8 cellular contexts compared by ENCODE assay signal in the genomic region with DNA sequence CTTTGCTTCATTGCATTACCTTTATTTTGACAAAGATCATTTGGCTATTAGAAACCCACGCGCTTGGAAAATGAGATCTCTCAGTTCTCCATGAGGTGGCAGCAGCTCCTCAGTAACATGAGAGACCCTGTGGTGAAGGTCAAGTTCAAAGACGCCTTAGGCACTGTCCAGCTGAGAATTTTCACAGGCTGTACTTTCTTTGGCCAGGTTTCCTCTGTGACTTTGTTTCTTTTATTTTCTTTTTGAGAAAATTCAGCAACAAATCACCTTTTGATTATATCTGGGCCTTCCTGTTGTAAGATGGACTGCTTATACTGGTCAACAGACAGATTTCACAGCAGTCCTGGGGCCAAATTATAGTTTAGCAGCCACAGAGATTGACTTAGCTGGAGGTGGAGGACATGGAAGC.
DNase-seq lines count a peak whose midpoint lies in the region; ATAC-seq and TF ChIP-seq lines count a peak whose summit lies in the region.

No MANE protein-coding gene starts in this region.

- TF ChIP-seq CTCF in Loucy (conservative IDR thresholded peaks at IDR 0.05; ENCODE audit: low read length) (peak; percentile 93), WI38 (IDR thresholded peaks at IDR 0.05; ENCODE audit: low read depth, low read length) (peak; percentile 60), fibroblast of pulmonary artery (IDR thresholded peaks at IDR 0.05; ENCODE audit: low read length, missing control alignments) (peak; percentile 64), neutrophil (IDR thresholded peaks at IDR 0.05) (peak; percentile 49)

- peak; percentile 2 to 50 for DNase-seq in NCI-H524 (lab: John Stamatoyannopoulos, UW)
- DNase-seq in NCI-H524 treated with DMSO at 0.1 percent for 48 hours (lab: John Stamatoyannopoulos, UW): no peak
- peak; percentile 61 for DNase-seq in fibroblast of pulmonary artery (ENCODE audit: low read depth)
- DNase-seq in GF-D8 (lab: John Stamatoyannopoulos, UW): no peak

- H3K9me3 ChIP-seq in Loucy (ENCODE audit: insufficient read depth, low read depth, low read length) (no peaks in the 10 kb centered on the region), neutrophil (no peaks in the 10 kb centered on the region)

- H3K4me1 ChIP-seq in Loucy (ENCODE audit: insufficient read depth, low read length, poor library complexity, severe bottlenecking): no peaks in the 10 kb centered on the region
- no peaks in the 10 kb centered on the region for H3K4me1 ChIP-seq in neutrophil (ENCODE audit: control insufficient read depth in 1 of 2, insufficient read depth in 1 of 2, low read depth in 1 of 2, low read length in 1 of 2)

- H3F3A ChIP-seq in Loucy (ENCODE audit: low read depth): no peaks in the 10 kb centered on the region

- no peak overlapping the region for H3K4me3 ChIP-seq in Loucy (ENCODE audit: low read length, poor library complexity, severe bottlenecking)
- no peak overlapping the region for H3K4me3 ChIP-seq in WI38 (ENCODE audit: low read depth, low read length)
- H3K4me3 ChIP-seq in fibroblast of pulmonary artery (replicated peaks; ENCODE audit: low read depth, low read length): no peak overlapping the region
- H3K4me3 ChIP-seq in neutrophil (ENCODE audit: low read depth in 1 of 2, low read length in 1 of 2): no peak overlapping the region

- H3K4me2 ChIP-seq in Loucy (ENCODE audit: low read depth, low read length, poor library complexity, severe bottlenecking): no peak overlapping the region

- peak; percentile 84 for ATAC-seq in GM19463 (IDR thresholded peaks at IDR 0.05; ENCODE audit: unreplicated experiment)

- H3K9ac ChIP-seq in Loucy (ENCODE audit: low read depth, low read length, poor library complexity, severe bottlenecking): no peak overlapping the region

- H2AFZ ChIP-seq in Loucy (ENCODE audit: low read length): no peak overlapping the region

- no peaks in the 10 kb centered on the region for H4K20me1 ChIP-seq in Loucy (ENCODE audit: insufficient read depth, low read length, poor library complexity, severe bottlenecking)

- H3K36me3 ChIP-seq in Loucy (ENCODE audit: insufficient read depth, low read length) (no peaks in the 10 kb centered on the region), neutrophil (no peaks in the 10 kb centered on the region)

- no peaks in the 10 kb centered on the region for H3K9me2 ChIP-seq in Loucy (replicated peaks; ENCODE audit: low read depth, low read length)

- H3K27ac ChIP-seq in neutrophil: no peak overlapping the region

- H3K27me3 ChIP-seq in Loucy (ENCODE audit: insufficient read depth, low read length, poor library complexity, severe bottlenecking) (no peaks in the 10 kb centered on the region), neutrophil (no peaks in the 10 kb centered on the region)

- H3K79me2 ChIP-seq in Loucy (ENCODE audit: insufficient read depth, low read length): no peaks in the 10 kb centered on the region

Comparison
In these comparisons a context has a peak if more than half of its experiments do, and no peak if none do; other contexts are left out.
1. DNase-seq: peak in NCI-H524 (2 of 2) and fibroblast of pulmonary artery (single experiment); none in NCI-H524 treated with DMSO at 0.1 percent for 48 hours (single experiment) and GF-D8 (single experiment).
2. Peak in every context shown above with its lines, with median percentiles within 50 percentile points of each other: CTCF ChIP-seq.